In genomic region chr6:17219098-17219497, GRCh38 we compare ENCODE assay signal across 25 cellular contexts.
"Had no signal": no experiment of that assay in that cellular context is flagged by ENCODE, and none has a peak within 500 bp of the region (broad histone marks: within the 10 kb centered on the region; RNA-seq: fewer than 3 reads in every experiment).

No MANE protein-coding gene starts in this region.

- ATAC-seq: activated CD8-positive, alpha-beta T cell treated with anti-CD3 and anti-CD28 coated beads for 36 hours; activated naive CD8-positive, alpha-beta T cell treated with anti-CD3 and anti-CD28 coated beads, Interleukin-2, amount 50 U/mL, for 24 hours; activated T-cell treated with anti-CD3 and anti-CD28 coated beads, Interleukin-2, amount 50 U/mL, for 4 hours; activated T-helper 17 cell treated with anti-CD3 and anti-CD28 coated beads, Interleukin-2, amount 50 U/mL, for 72 hours; left lobe of liver; stimulated activated memory B cell treated with anti-CD40 and anti-IgM and Interleukin-4, amounts not matched to agents 10 μg/mL and 1 μg/mL and 100 μg/mL, for 72 hours; upper lobe of right lung; WTC11 had no signal

- H3K4me3 ChIP-seq: breast epithelium, esophagus muscularis mucosa, heart right ventricle, lung, sigmoid colon, smooth muscle cell, stomach, thyroid gland, upper lobe of right lung had no signal

- H3K27me3 ChIP-seq: breast epithelium, esophagus muscularis mucosa, heart right ventricle, sigmoid colon, stomach, thyroid gland, upper lobe of right lung had no signal

- H3K9me3 ChIP-seq: breast epithelium, esophagus muscularis mucosa, neutrophil, sigmoid colon, stomach, thyroid gland, upper lobe of right lung had no signal

- H3K4me1 ChIP-seq: breast epithelium, thyroid gland, upper lobe of right lung had no signal

- DNase-seq: activated CD4-positive, alpha-beta T cell treated with anti-CD3 and anti-CD28 coated beads for 1 hour; activated CD4-positive, alpha-beta T cell treated with anti-CD3 and anti-CD28 coated beads, Interleukin-2, amount 50 U/mL, for 1 hour; activated CD8-positive, alpha-beta T cell treated with anti-CD3 and anti-CD28 coated beads for 36 hours; activated gamma-delta T cell treated with Interleukin-2 at 50 U/mL for 16 hours; activated naive CD8-positive, alpha-beta T cell treated with anti-CD3 and anti-CD28 coated beads, Interleukin-2, amount 50 U/mL, for 24 hours; activated T-cell treated with anti-CD3 and anti-CD28 coated beads, Interleukin-2, amount 50 U/mL, for 4 hours; foreskin melanocyte; heart right ventricle; sigmoid colon; stimulated activated CD4-positive, alpha-beta T cell treated with anti-CD3 and anti-CD28 coated beads, Interleukin-1b, Interleukin-23, amount 100 ng/mL, for 48 hours; stimulated activated CD4-positive, alpha-beta T cell treated with anti-CD3 and anti-CD28 coated beads, Interleukin-4, amount 100 ng/mL, for 4 hours; stimulated activated CD8-positive, alpha-beta memory T cell treated with anti-CD3 and anti-CD28 coated beads, Interleukin-4, amount 100 ng/mL, for 48 hours; stomach; T-helper 2 cell; thyroid gland; upper lobe of right lung had no signal

- H3K36me3 ChIP-seq: breast epithelium, esophagus muscularis mucosa, heart right ventricle, neutrophil, sigmoid colon, stomach, thyroid gland, upper lobe of right lung had no signal

- H3K27ac ChIP-seq: breast epithelium, heart right ventricle, neutrophil, stomach, thyroid gland, upper lobe of right lung had no signal

- H3K4me2 ChIP-seq: smooth muscle cell had no signal
